ENCODE assay signal across 8 cellular contexts in genomic region chr3:183698318-183698731, GRCh38. TPM values are rescaled to one million over a fixed set of nuclear protein-coding genes. Genes with fewer than 3 reads are reported as not detected.
A peak's percentile ranks its signal among the peaks of the same experiment; 100 is the strongest.
DNase-seq lines count a peak whose midpoint lies in the region; ATAC-seq and TF ChIP-seq lines count a peak whose summit lies in the region.

No MANE protein-coding gene starts in this region.

- peak overlapping the region; percentile 72 to 92 for H3K4me3 ChIP-seq in cardiac fibroblast (replicated peaks in 1 of 2; ENCODE audit: low read depth in 2 of 2, low read length in 2 of 2)

- intact Hi-C loops in CD4-positive, alpha-beta T cell (cut with DNase I, micrococcal nuclease) = no loop called here

- POLR2A ChIA-PET in CD4-positive, alpha-beta T cell (lab: Charles Lee) = interaction anchor here (1.1 to 4.3 kb wide), 8 partner anchors 8 to 904 kb away, joined by 3 to 104 read pairs (median 5); partner anchors contain the start of genes KLHL24 and KLHL6

- peak overlapping the region; percentile 59 for H3K27ac ChIP-seq in CD4-positive, alpha-beta T cell (ENCODE audit: low read depth, low read length)

- peak overlapping the region; percentile 99 for H3K4me3 Mint-ChIP-seq in CD4-positive, alpha-beta T cell

- H3K27me3 Mint-ChIP-seq in CD4-positive, alpha-beta T cell = no peaks in the 10 kb centered on the region

- ATAC-seq in CD4-positive, alpha-beta T cell (ENCODE audit: poor library complexity) = peak; percentile 39
- peak; percentile 13 for ATAC-seq in GM19043 (IDR thresholded peaks at IDR 0.05; ENCODE audit: low read depth, unreplicated experiment)
- ATAC-seq in HG03280 (IDR thresholded peaks at IDR 0.05; ENCODE audit: unreplicated experiment) = peak; percentile 25

- peak overlapping the region; percentile 72 for H3K27ac Mint-ChIP-seq in CD4-positive, alpha-beta T cell

- peaks cover 10% of the 10 kb centered on the region for H3K36me3 Mint-ChIP-seq in CD4-positive, alpha-beta T cell (ENCODE audit: low read depth)

- H3K4me1 Mint-ChIP-seq in CD4-positive, alpha-beta T cell (ENCODE audit: low read depth) = peaks cover 46% of the 10 kb centered on the region

- no peak for TF ChIP-seq CTCF in CD4-positive, alpha-beta T cell (IDR thresholded peaks at IDR 0.05)
- no peak for TF ChIP-seq CTCF in cardiac fibroblast (IDR thresholded peaks at IDR 0.05; ENCODE audit: low read depth, low read length)

- DNase-seq in CD4-positive, alpha-beta T cell = peak in 5 of 10 experiments; percentile 2 to 41 (median 8)
- DNase-seq in SK-N-DZ (ENCODE audit: low spot score) = peak; percentile 59
- DNase-seq in cardiac fibroblast (ENCODE audit: low read depth in 2 of 2) = peak; percentile 39 to 53
- DNase-seq in islet precursor cell = peak; percentile 62
- DNase-seq in stimulated activated CD4-positive, alpha-beta T cell treated with anti-CD3 and anti-CD28 coated beads, Interleukin-12 subunit alpha, Interleukin-12 subunit beta, amount 100 ng/mL, for 4 hours = peak; percentile 25
- DNase-seq in NCI-H524 treated with DMSO at 0.1 percent for 48 hours (lab: John Stamatoyannopoulos, UW) = no peak

- no peaks in the 10 kb centered on the region for H3K27me3 ChIP-seq in CD4-positive, alpha-beta T cell (ENCODE audit: control insufficient read depth, insufficient read depth, low read length)

- H3K9me3 Mint-ChIP-seq in CD4-positive, alpha-beta T cell = no peaks in the 10 kb centered on the region

- CTCF ChIA-PET in CD4-positive, alpha-beta T cell (lab: Charles Lee) = no interaction called here

- no peaks in the 10 kb centered on the region for H3K9me3 ChIP-seq in CD4-positive, alpha-beta T cell (ENCODE audit: control insufficient read depth, low read length)

RNA-seq across cellular contexts. Expression of gene YEATS2, which starts 0.7 kb away (rescaled TPM):
- 10 to 100 TPM; 14.6 to 15.9 TPM for total RNA-seq in CD4-positive, alpha-beta T cell
- polyA plus RNA-seq in SK-N-DZ (2014; cell fraction: cytosol; rRNA removed) = 50.2 and 63.6 TPM in 2 replicates
- 60.2 and 75.8 TPM in 2 replicates for polyA plus RNA-seq in SK-N-DZ (2014; cell fraction: nucleus; rRNA removed)
